Comparison of ENCODE assay signal across 8 cellular contexts in genomic region chr3:50256978-50257890, GRCh38. TPM values are rescaled to one million over a fixed set of nuclear protein-coding genes. Genes with fewer than 3 reads are reported as not detected.
DNase-seq lines count a peak whose midpoint lies in the region; ATAC-seq, FAIRE-seq and TF ChIP-seq lines count a peak whose summit lies in the region.

No MANE protein-coding gene starts in this region.

- peaks cover 8% of the 10 kb centered on the region for H3K4me1 Mint-ChIP-seq in CD4-positive, alpha-beta T cell (ENCODE audit: low read depth)
- peaks cover 12% of the 10 kb centered on the region for H3K4me1 Mint-ChIP-seq in activated CD8-positive, alpha-beta T cell treated with anti-CD3 and anti-CD28 coated beads, Interleukin-2, amount 10 ng/mL, durations not matched to agents 7 days and 5 days (ENCODE audit: low read depth)
- peaks cover 0 to 21% (median 12%) of the 10 kb centered on the region in 3 donors for H3K4me1 Mint-ChIP-seq in CD8-positive, alpha-beta memory T cell
- H3K4me1 Mint-ChIP-seq in activated CD8-positive, alpha-beta memory T cell treated with anti-CD3 and anti-CD28 coated beads, Interleukin-2, amount 10 ng/mL, durations not matched to agents 7 days and 5 days, result peaks cover 14% of the 10 kb centered on the region

- no peak for TF ChIP-seq POLR2A in upper lobe of left lung (IDR thresholded peaks at IDR 0.05)

- H3K36me3 ChIP-seq in H7 (replicated peaks; ENCODE audit: control insufficient read depth, insufficient read depth, low read length), result peaks cover 24% of the 10 kb centered on the region
- peaks cover 19 to 69% (median 59%) of the 10 kb centered on the region in 4 donors for H3K36me3 ChIP-seq in upper lobe of left lung
- peaks cover 45% of the 10 kb centered on the region for H3K36me3 ChIP-seq in CD8-positive, alpha-beta memory T cell (ENCODE audit: insufficient read depth, low read length)

- peak overlapping the region; percentile 27 for H3K4me3 Mint-ChIP-seq in CD4-positive, alpha-beta T cell
- H3K4me3 Mint-ChIP-seq in activated CD8-positive, alpha-beta T cell treated with anti-CD3 and anti-CD28 coated beads, Interleukin-2, amount 10 ng/mL, durations not matched to agents 7 days and 5 days, result no peak overlapping the region
- no peak overlapping the region for H3K4me3 Mint-ChIP-seq in CD8-positive, alpha-beta memory T cell
- H3K4me3 Mint-ChIP-seq in activated CD8-positive, alpha-beta memory T cell treated with anti-CD3 and anti-CD28 coated beads, Interleukin-2, amount 10 ng/mL, durations not matched to agents 7 days and 5 days, result no peak overlapping the region

- no peak for ATAC-seq in CD4-positive, alpha-beta T cell (ENCODE audit: poor library complexity)
- ATAC-seq in activated CD8-positive, alpha-beta T cell treated with anti-CD3 and anti-CD28 coated beads, Interleukin-2, amount 10 ng/mL, durations not matched to agents 7 days and 5 days, result no peak
- no peak for ATAC-seq in upper lobe of left lung (ENCODE audit: low FRiP score in 2 of 2)
- no peak for ATAC-seq in activated CD8-positive, alpha-beta memory T cell treated with anti-CD3 and anti-CD28 coated beads, Interleukin-2, amount 10 ng/mL, durations not matched to agents 7 days and 5 days

- no peaks in the 10 kb centered on the region for H3K9me3 Mint-ChIP-seq in CD4-positive, alpha-beta T cell
- peaks cover 4% of the 10 kb centered on the region for H3K9me3 Mint-ChIP-seq in activated CD8-positive, alpha-beta T cell treated with anti-CD3 and anti-CD28 coated beads, Interleukin-2, amount 10 ng/mL, durations not matched to agents 7 days and 5 days (ENCODE audit: insufficient read depth)
- no peaks in the 10 kb centered on the region for H3K9me3 Mint-ChIP-seq in CD8-positive, alpha-beta memory T cell
- no peaks in the 10 kb centered on the region for H3K9me3 Mint-ChIP-seq in activated CD8-positive, alpha-beta memory T cell treated with anti-CD3 and anti-CD28 coated beads, Interleukin-2, amount 10 ng/mL, durations not matched to agents 7 days and 5 days (ENCODE audit: low read depth)

- no peaks in the 10 kb centered on the region for H3K27me3 ChIP-seq in CD4-positive, alpha-beta T cell (ENCODE audit: control insufficient read depth, insufficient read depth, low read length)
- H3K27me3 ChIP-seq in H7 (ENCODE audit: control insufficient read depth, insufficient read depth, low read length) (no peaks in the 10 kb centered on the region), upper lobe of left lung (no peaks in the 10 kb centered on the region)
- H3K27me3 ChIP-seq in CD8-positive, alpha-beta memory T cell (ENCODE audit: insufficient read depth, low read length, poor library complexity, severe bottlenecking), result no peaks in the 10 kb centered on the region

- CTCF ChIA-PET in CD4-positive, alpha-beta T cell (lab: Charles Lee), result interaction anchor here (1.2 to 2.3 kb wide), 3 partner anchors 11 to 31 kb away, joined by 3 to 11 read pairs (median 4); no protein-coding TSS in a partner anchor
- CTCF ChIA-PET in activated CD8-positive, alpha-beta T cell treated with anti-CD3 and anti-CD28 coated beads, Interleukin-2, amount 10 ng/mL, durations not matched to agents 7 days and 5 days (lab: Charles Lee), result interaction anchor here (0.7 to 4.2 kb wide), 5 partner anchors 10 to 62 kb away, joined by 3 to 45 read pairs (median 21); no protein-coding TSS in a partner anchor
- CTCF ChIA-PET in CD8-positive, alpha-beta memory T cell (lab: Charles Lee), result interaction anchor here (0.9 to 8.3 kb wide), 7 partner anchors 9 to 62 kb away, joined by 3 to 101 read pairs (median 7); partner anchors contain the start of gene GNAI2
- CTCF ChIA-PET in activated CD8-positive, alpha-beta memory T cell treated with anti-CD3 and anti-CD28 coated beads, Interleukin-2, amount 10 ng/mL, durations not matched to agents 7 days and 5 days (lab: Charles Lee), result interaction anchor here (0.7 to 11.4 kb wide), 7 partner anchors 11 to 63 kb away, joined by 3 to 231 read pairs (median 7); partner anchors contain the start of gene GNAI2

- 89% methylated on average over 17 to 20 of the region's 20 CpGs for WGBS in upper lobe of left lung, 2 donors

- peak; percentile 47 for TF ChIP-seq CTCF in CD4-positive, alpha-beta T cell (IDR thresholded peaks at IDR 0.05)
- peak in 5 of 6 experiments; percentile 30 to 51 (median 42) for TF ChIP-seq CTCF in upper lobe of left lung (IDR thresholded peaks at IDR 0.05)

- H3K36me3 Mint-ChIP-seq in CD4-positive, alpha-beta T cell (ENCODE audit: low read depth), result peaks cover 66% of the 10 kb centered on the region
- peaks cover 50% of the 10 kb centered on the region for H3K36me3 Mint-ChIP-seq in activated CD8-positive, alpha-beta T cell treated with anti-CD3 and anti-CD28 coated beads, Interleukin-2, amount 10 ng/mL, durations not matched to agents 7 days and 5 days (ENCODE audit: low read depth)
- peaks cover 4 to 66% (median 5%) of the 10 kb centered on the region in 3 donors for H3K36me3 Mint-ChIP-seq in CD8-positive, alpha-beta memory T cell
- peaks cover 40% of the 10 kb centered on the region for H3K36me3 Mint-ChIP-seq in activated CD8-positive, alpha-beta memory T cell treated with anti-CD3 and anti-CD28 coated beads, Interleukin-2, amount 10 ng/mL, durations not matched to agents 7 days and 5 days

- POLR2A ChIA-PET in CD4-positive, alpha-beta T cell (lab: Charles Lee), result interaction anchor here (1.3 to 2.3 kb wide), 2 partner anchors 11 to 22 kb away, joined by 5 to 9 read pairs; partner anchors contain the start of gene GNAI2
- POLR2A ChIA-PET in activated CD8-positive, alpha-beta T cell treated with anti-CD3 and anti-CD28 coated beads, Interleukin-2, amount 10 ng/mL, durations not matched to agents 7 days and 5 days (lab: Charles Lee), result interaction anchor here (0.7 kb wide), 1 partner anchor 68 kb away, joined by 3 read pairs; no protein-coding TSS in a partner anchor
- POLR2A ChIA-PET in CD8-positive, alpha-beta memory T cell (lab: Charles Lee), result no interaction called here

- no peak for FAIRE-seq in GM19239 (lab: Jason Lieb, UNC)

- intact Hi-C loops in CD4-positive, alpha-beta T cell (cut with DNase I, micrococcal nuclease), result loop anchor here in 1 of 2 experiments (5.0 kb wide), 1 partner anchor 1405 kb away; no protein-coding TSS in a partner anchor

- no peaks in the 10 kb centered on the region for H3K9me3 ChIP-seq in CD4-positive, alpha-beta T cell (ENCODE audit: control insufficient read depth, low read length)
- H3K9me3 ChIP-seq in upper lobe of left lung, result peaks cover 0 to 7% (median 0%) of the 10 kb centered on the region in 4 donors
- no peaks in the 10 kb centered on the region for H3K9me3 ChIP-seq in CD8-positive, alpha-beta memory T cell (ENCODE audit: low read length)

- peak in 2 of 10 experiments; percentile 28 for DNase-seq in CD4-positive, alpha-beta T cell
- peak; percentile 89 for DNase-seq in H7
- DNase-seq in activated CD8-positive, alpha-beta T cell treated with anti-CD3 and anti-CD28 coated beads, Interleukin-2, amount 10 ng/mL, durations not matched to agents 7 days and 5 days, result peak; percentile 54
- peak; percentile 62 for DNase-seq in iPS-NIHi11 (ENCODE audit: low spot score)
- DNase-seq in upper lobe of left lung, result no peak
- no peak for DNase-seq in GM19239 (ENCODE audit: insufficient read length, low spot score)
- no peak for DNase-seq in CD8-positive, alpha-beta memory T cell
- no peak for DNase-seq in activated CD8-positive, alpha-beta memory T cell treated with anti-CD3 and anti-CD28 coated beads, Interleukin-2, amount 10 ng/mL, durations not matched to agents 7 days and 5 days

- no peaks in the 10 kb centered on the region for H3K27me3 Mint-ChIP-seq in CD4-positive, alpha-beta T cell
- no peaks in the 10 kb centered on the region for H3K27me3 Mint-ChIP-seq in activated CD8-positive, alpha-beta T cell treated with anti-CD3 and anti-CD28 coated beads, Interleukin-2, amount 10 ng/mL, durations not matched to agents 7 days and 5 days (ENCODE audit: low read depth)
- peaks cover 0 to 2% of the 10 kb centered on the region in 2 donors for H3K27me3 Mint-ChIP-seq in CD8-positive, alpha-beta memory T cell
- no peaks in the 10 kb centered on the region for H3K27me3 Mint-ChIP-seq in activated CD8-positive, alpha-beta memory T cell treated with anti-CD3 and anti-CD28 coated beads, Interleukin-2, amount 10 ng/mL, durations not matched to agents 7 days and 5 days

- H3K27ac Mint-ChIP-seq in CD4-positive, alpha-beta T cell, result peak overlapping the region; percentile 50
- no peak overlapping the region for H3K27ac Mint-ChIP-seq in activated CD8-positive, alpha-beta T cell treated with anti-CD3 and anti-CD28 coated beads, Interleukin-2, amount 10 ng/mL, durations not matched to agents 7 days and 5 days
- H3K27ac Mint-ChIP-seq in CD8-positive, alpha-beta memory T cell, result peak overlapping the region in 3 of 8 donors; percentile 15 to 84 (median 50)
- H3K27ac Mint-ChIP-seq in activated CD8-positive, alpha-beta memory T cell treated with anti-CD3 and anti-CD28 coated beads, Interleukin-2, amount 10 ng/mL, durations not matched to agents 7 days and 5 days, result no peak overlapping the region

- no peak overlapping the region for H3K4me3 ChIP-seq in H7 (ENCODE audit: insufficient read depth, low read depth, low read length)
- H3K4me3 ChIP-seq in upper lobe of left lung, result no peak overlapping the region
- H3K4me3 ChIP-seq in CD8-positive, alpha-beta memory T cell (ENCODE audit: low read length), result no peak overlapping the region

- H3K4me1 ChIP-seq in upper lobe of left lung, result peaks cover 71 to 95% (median 91%) of the 10 kb centered on the region in 4 donors
- H3K4me1 ChIP-seq in CD8-positive, alpha-beta memory T cell (ENCODE audit: insufficient read depth, low read length), result peaks cover 12% of the 10 kb centered on the region

- H3K27ac ChIP-seq in CD4-positive, alpha-beta T cell (ENCODE audit: low read depth, low read length), result no peak overlapping the region
- H3K27ac ChIP-seq in upper lobe of left lung, result peak overlapping the region; percentile 94 to 98 (median 96)
- H3K27ac ChIP-seq in CD8-positive, alpha-beta memory T cell (ENCODE audit: low read depth, low read length), result no peak overlapping the region

- TF ChIP-seq EP300 in upper lobe of left lung (IDR thresholded peaks at IDR 0.05), result no peak

RNA-seq across cellular contexts. Expression of gene SEMA3B, which starts 11.7 kb away (rescaled TPM):
- total RNA-seq in CD4-positive, alpha-beta T cell, result 1 to 10 TPM; 1.9 to 2.0 TPM
- total RNA-seq in H7 (2014; rRNA removed; shearing (Covaris generic)), result 2.8 and 4.4 TPM in 2 replicates
- total RNA-seq in activated CD8-positive, alpha-beta T cell treated with anti-CD3 and anti-CD28 coated beads, Interleukin-2, amount 10 ng/mL, durations not matched to agents 7 days and 5 days, result under 1 TPM; 0.52 to 0.84 TPM
- 100 to 1,000 TPM in 5 of 6 donors, 10 to 100 TPM in 1; 98.3 to 242 (median 122) TPM for total RNA-seq in upper lobe of left lung
- under 1 TPM in 1 of 2 experiments, not detected in 1; 0.22 TPM for total RNA-seq in CD8-positive, alpha-beta memory T cell
- polyA plus RNA-seq in CD8-positive, alpha-beta memory T cell, result not detected
- total RNA-seq in activated CD8-positive, alpha-beta memory T cell treated with anti-CD3 and anti-CD28 coated beads, Interleukin-2, amount 10 ng/mL, durations not matched to agents 7 days and 5 days, result under 1 TPM; 0.16 to 0.70 TPM

RNA-seq across cellular contexts. Expression of gene GNAI2, which starts 21.2 kb away (rescaled TPM):
- 100 to 1,000 TPM; 204 to 217 TPM for total RNA-seq in CD4-positive, alpha-beta T cell
- 204 and 246 TPM in 2 replicates for total RNA-seq in H7 (2014; rRNA removed; shearing (Covaris generic))
- total RNA-seq in activated CD8-positive, alpha-beta T cell treated with anti-CD3 and anti-CD28 coated beads, Interleukin-2, amount 10 ng/mL, durations not matched to agents 7 days and 5 days, result 100 to 1,000 TPM; 515 to 531 TPM
- total RNA-seq in upper lobe of left lung, result 100 to 1,000 TPM; 191 to 440 (median 295) TPM
- total RNA-seq in CD8-positive, alpha-beta memory T cell, result 100 to 1,000 TPM; 259 to 265 TPM
- polyA plus RNA-seq in CD8-positive, alpha-beta memory T cell, result 665 TPM
- 100 to 1,000 TPM; 450 to 509 TPM for total RNA-seq in activated CD8-positive, alpha-beta memory T cell treated with anti-CD3 and anti-CD28 coated beads, Interleukin-2, amount 10 ng/mL, durations not matched to agents 7 days and 5 days

RNA-seq across cellular contexts. Expression of gene LSMEM2, which starts 21.7 kb away (rescaled TPM):
- total RNA-seq in CD4-positive, alpha-beta T cell, result under 1 TPM in 1 of 2 experiments, not detected in 1; 0.22 TPM
- total RNA-seq in H7 (2014; rRNA removed; shearing (Covaris generic)), result 0.07 and 1.2 TPM in 2 replicates
- total RNA-seq in activated CD8-positive, alpha-beta T cell treated with anti-CD3 and anti-CD28 coated beads, Interleukin-2, amount 10 ng/mL, durations not matched to agents 7 days and 5 days, result not detected
- total RNA-seq in upper lobe of left lung, result under 1 TPM in 2 of 6 donors, not detected in 4; 0.14 to 0.59 TPM
- total RNA-seq in CD8-positive, alpha-beta memory T cell, result not detected
- polyA plus RNA-seq in CD8-positive, alpha-beta memory T cell, result not detected
- not detected for total RNA-seq in activated CD8-positive, alpha-beta memory T cell treated with anti-CD3 and anti-CD28 coated beads, Interleukin-2, amount 10 ng/mL, durations not matched to agents 7 days and 5 days

RNA-seq across cellular contexts. Expression of gene IFRD2, which starts 35.0 kb away (rescaled TPM):
- total RNA-seq in CD4-positive, alpha-beta T cell, result 10 to 100 TPM; 30.0 to 30.4 TPM
- total RNA-seq in H7 (2014; rRNA removed; shearing (Covaris generic)), result 118 and 146 TPM in 2 replicates
- 10 to 100 TPM; 81.3 to 85.1 TPM for total RNA-seq in activated CD8-positive, alpha-beta T cell treated with anti-CD3 and anti-CD28 coated beads, Interleukin-2, amount 10 ng/mL, durations not matched to agents 7 days and 5 days
- total RNA-seq in upper lobe of left lung, result 100 to 1,000 TPM in 2 of 6 donors, 10 to 100 TPM in 4; 45.4 to 126 (median 77.5) TPM
- 100 to 1,000 TPM; 191 to 192 TPM for total RNA-seq in CD8-positive, alpha-beta memory T cell
- 66.8 TPM for polyA plus RNA-seq in CD8-positive, alpha-beta memory T cell
- 100 to 1,000 TPM in 1 of 2 experiments, 10 to 100 TPM in 1; 74.8 to 103 TPM for total RNA-seq in activated CD8-positive, alpha-beta memory T cell treated with anti-CD3 and anti-CD28 coated beads, Interleukin-2, amount 10 ng/mL, durations not matched to agents 7 days and 5 days

RNA-seq across cellular contexts. Expression of gene HYAL3, which starts 42.0 kb away (rescaled TPM):
- total RNA-seq in CD4-positive, alpha-beta T cell, result 1 to 10 TPM; 3.0 to 3.2 TPM
- 3.5 and 5.7 TPM in 2 replicates for total RNA-seq in H7 (2014; rRNA removed; shearing (Covaris generic))
- total RNA-seq in activated CD8-positive, alpha-beta T cell treated with anti-CD3 and anti-CD28 coated beads, Interleukin-2, amount 10 ng/mL, durations not matched to agents 7 days and 5 days, result 10 to 100 TPM in 1 of 2 experiments, 1 to 10 TPM in 1; 9.7 to 12.7 TPM
- 1 to 10 TPM in 5 of 6 donors, under 1 TPM in 1; 0.33 to 5.7 (median 3.1) TPM for total RNA-seq in upper lobe of left lung
- total RNA-seq in CD8-positive, alpha-beta memory T cell, result 1 to 10 TPM; 7.7 to 8.4 TPM
- 3.6 TPM for polyA plus RNA-seq in CD8-positive, alpha-beta memory T cell
- total RNA-seq in activated CD8-positive, alpha-beta memory T cell treated with anti-CD3 and anti-CD28 coated beads, Interleukin-2, amount 10 ng/mL, durations not matched to agents 7 days and 5 days, result 10 to 100 TPM; 13.0 to 14.3 TPM

Comparison
In these comparisons a context has a peak if more than half of its experiments do, and no peak if none do; other contexts are left out.
1. DNase-seq: peak in H7 (single experiment), activated CD8-positive, alpha-beta T cell treated with anti-CD3 and anti-CD28 coated beads, Interleukin-2, amount 10 ng/mL, durations not matched to agents 7 days and 5 days (single experiment) and iPS-NIHi11 (single experiment); none in upper lobe of left lung (0 of 2), GM19239 (single experiment), CD8-positive, alpha-beta memory T cell (0 of 5) and activated CD8-positive, alpha-beta memory T cell treated with anti-CD3 and anti-CD28 coated beads, Interleukin-2, amount 10 ng/mL, durations not matched to agents 7 days and 5 days (single experiment).
2. H3K27ac ChIP-seq: peak in upper lobe of left lung (4 of 4); none in CD4-positive, alpha-beta T cell (single experiment) and CD8-positive, alpha-beta memory T cell (single experiment).
3. RNA of gene SEMA3B, which starts 11.7 kb away (total RNA-seq): 98.3 to 242 TPM in upper lobe of left lung; 2.8 to 4.4 TPM in H7, 1.9 to 2.0 TPM in CD4-positive, alpha-beta T cell, 0.52 to 0.84 TPM in activated CD8-positive, alpha-beta T cell treated with anti-CD3 and anti-CD28 coated beads, Interleukin-2, amount 10 ng/mL, durations not matched to agents 7 days and 5 days, 0.16 to 0.70 TPM in activated CD8-positive, alpha-beta memory T cell treated with anti-CD3 and anti-CD28 coated beads, Interleukin-2, amount 10 ng/mL, durations not matched to agents 7 days and 5 days and 0.22 TPM in CD8-positive, alpha-beta memory T cell; every median in the first group is over 10 times any median in the second.